8 cellular contexts compared by ENCODE assay signal in genomic region chr5:43631182-43631910, GRCh38. TPM values are rescaled to one million over a fixed set of nuclear protein-coding genes. Genes with fewer than 3 reads are reported as not detected.
A peak's percentile ranks its signal among the peaks of the same experiment; 100 is the strongest.
DNase-seq lines count a peak whose midpoint lies in the region; ATAC-seq, FAIRE-seq and TF ChIP-seq lines count a peak whose summit lies in the region.

No MANE protein-coding gene starts in this region.

- H3K9me3 Mint-ChIP-seq in neural crest cell: no peaks in the 10 kb centered on the region

- no peaks in the 10 kb centered on the region for H3K27me3 Mint-ChIP-seq in neural crest cell (ENCODE audit: low read depth)

- peak; percentile 59 for DNase-seq in GF-D8 (lab: John Stamatoyannopoulos, UW)
- peak; percentile 71 for DNase-seq in HTR-8/SVneo (ENCODE audit: insufficient read length, low spot score)
- DNase-seq in NCI-H82 treated with DMSO at 0.1 percent for 48 hours (lab: John Stamatoyannopoulos, UW; ENCODE audit: unreplicated experiment): peak; percentile 84
- DNase-seq in activated T-cell treated with anti-CD3 and anti-CD28 coated beads for 4 hours: peak; percentile 7
- peak; percentile 86 for DNase-seq in fibroblast of the aortic adventitia (ENCODE audit: low read depth)
- DNase-seq in neural crest cell (ENCODE audit: low read depth, low spot score): peak; percentile 44
- no peak for DNase-seq in NK-92 treated with Interleukin-12 subunit alpha and Interleukin-12 subunit beta, amount 100 ng/mL, for 24 hours (lab: John Stamatoyannopoulos, UW)

- H3K4me3 ChIP-seq in fibroblast of the aortic adventitia (ENCODE audit: low read depth, low read length): no peak overlapping the region

- H3K27ac Mint-ChIP-seq in neural crest cell (ENCODE audit: unreplicated experiment): no peak overlapping the region

- H3K36me3 Mint-ChIP-seq in neural crest cell (ENCODE audit: low read depth): peaks cover 17% of the 10 kb centered on the region

- FAIRE-seq in HTR-8/SVneo (lab: Jason Lieb, UNC): peak; percentile 77

- peaks cover 7% of the 10 kb centered on the region for H3K4me1 Mint-ChIP-seq in neural crest cell

- peak; percentile 63 for TF ChIP-seq CTCF in fibroblast of the aortic adventitia (IDR thresholded peaks at IDR 0.05; ENCODE audit: insufficient read depth, low read length)
- TF ChIP-seq CTCF in neural crest cell (conservative IDR thresholded peaks at IDR 0.05): peak; percentile 77

- peak; percentile 84 for ATAC-seq in GM21619 (IDR thresholded peaks at IDR 0.05; ENCODE audit: unreplicated experiment)

- no peak overlapping the region for H3K4me3 Mint-ChIP-seq in neural crest cell

RNA-seq across cellular contexts. Expression of gene NNT, which starts 28.4 kb away (rescaled TPM):
- total RNA-seq in fibroblast of the aortic adventitia (ENCODE audit: low replicate concordance) (54.2 and 80.3 TPM in 2 replicates), neural crest cell (72.7 and 77.3 TPM in 2 replicates)
